13 cellular contexts compared by ENCODE assay signal in genomic region chr17:83191388-83192160, GRCh38.
DNase-seq lines count a peak whose midpoint lies in the region; ATAC-seq and TF ChIP-seq lines count a peak whose summit lies in the region.
"Had no signal": no experiment of that assay in that cellular context is flagged by ENCODE, and none has a peak within 500 bp of the region (broad histone marks: within the 10 kb centered on the region; RNA-seq: fewer than 3 reads in every experiment).

No MANE protein-coding gene starts in this region.

- H2BK120ac ChIP-seq in IMR-90 (ENCODE audit: low read depth, low read length): no peak overlapping the region

- ATAC-seq in IMR-90 (ENCODE audit: low read depth): no peak
- no peak for ATAC-seq in sciatic nerve
- ATAC-seq in GM21526 (IDR thresholded peaks at IDR 0.05; ENCODE audit: low FRiP score, unreplicated experiment): no peak
- ATAC-seq: HCT116 had no signal

- H3K27me3 ChIP-seq in ACC112 (ENCODE audit: insufficient read depth, low read length) (no peaks in the 10 kb centered on the region), IMR-90 (ENCODE audit: control insufficient read depth, insufficient read depth, low read length) (peaks cover 17% of the 10 kb centered on the region), right atrium auricular region (no peaks in the 10 kb centered on the region)
- H3K27me3 ChIP-seq: neural progenitor cell had no signal

- H4K91ac ChIP-seq in IMR-90 (ENCODE audit: insufficient read depth, low read depth, low read length): no peak overlapping the region

- H3K9ac ChIP-seq in IMR-90 (ENCODE audit: low read depth, low read length): no peak overlapping the region
- H3K9ac ChIP-seq: neural progenitor cell had no signal

- H3K4me3 ChIP-seq in ACC112 (ENCODE audit: low read depth, low read length): no peak overlapping the region
- no peak overlapping the region for H3K4me3 ChIP-seq in IMR-90 (ENCODE audit: insufficient read depth, low read depth, low read length)
- H3K4me3 ChIP-seq in right atrium auricular region: no peak overlapping the region
- H3K4me3 ChIP-seq: neural progenitor cell had no signal

- TF ChIP-seq POLR2A in IMR-90 (IDR thresholded peaks at IDR 0.05; ENCODE audit: low read depth, low read length): no peak

- no peak overlapping the region for H2BK5ac ChIP-seq in IMR-90 (ENCODE audit: low read depth, low read length, poor library complexity, severe bottlenecking)

- H3K36me3 ChIP-seq in ACC112 (ENCODE audit: insufficient read depth, low read length) (no peaks in the 10 kb centered on the region; the same call in 1 of the 2 replicates), IMR-90 (ENCODE audit: control insufficient read depth, insufficient read depth, low read length) (no peaks in the 10 kb centered on the region), right atrium auricular region (no peaks in the 10 kb centered on the region)
- H3K36me3 ChIP-seq: neural progenitor cell had no signal

- H4K20me1 ChIP-seq in IMR-90 (ENCODE audit: insufficient read depth, low read length): peaks cover 14% of the 10 kb centered on the region; the same call in 1 of the 2 replicates

- H3K23ac ChIP-seq in IMR-90 (ENCODE audit: low read depth, low read length): no peak overlapping the region

- no peak overlapping the region for H2BK15ac ChIP-seq in IMR-90 (ENCODE audit: low read depth, low read length)

- no peak overlapping the region for H3K4ac ChIP-seq in IMR-90 (ENCODE audit: low read depth, low read length)

- no peak overlapping the region for H3K18ac ChIP-seq in IMR-90 (ENCODE audit: low read depth, low read length)

- H2AK9ac ChIP-seq in IMR-90 (replicated peaks; ENCODE audit: low read depth, low read length, poor library complexity): no peak overlapping the region

- TF ChIP-seq RAD21 in IMR-90 (IDR thresholded peaks at IDR 0.05; ENCODE audit: low read length): no peak

- POLR2A ChIA-PET in IMR-90 (lab: Charles Lee; ENCODE audit: unreplicated experiment): no interaction called here

- H3K14ac ChIP-seq in IMR-90 (replicated peaks; ENCODE audit: low read depth, low read length): no peak overlapping the region

- dilution Hi-C loops in IMR-90 (cut with HindIII; ENCODE audit: low sequenced_read_pairs, unreplicated experiment): no loop called here

- TF ChIP-seq CTCF in IMR-90 (conservative IDR thresholded peaks at IDR 0.05; ENCODE audit: low read depth, low read length) (no peak), right atrium auricular region (IDR thresholded peaks at IDR 0.05) (no peak)

- DNase-seq in IMR-90 (no peak), right atrium auricular region (ENCODE audit: low spot score) (peak; percentile 56), sciatic nerve (ENCODE audit: low spot score) (peak; percentile 56), retina (no peak), dermis blood vessel endothelial cell (no peak), DMS53 (lab: John Stamatoyannopoulos, UW) (no peak)
- DNase-seq: GDM1, KBM-7, NCI-H774 had no signal

- H3K27ac ChIP-seq in ACC112 (ENCODE audit: low read depth, low read length) (0 out of 2 replicates have a peak overlapping the region, but pooled peaks have one; percentile 23), IMR-90 (ENCODE audit: insufficient read depth, low read length) (no peak overlapping the region), right atrium auricular region (no peak overlapping the region)
- H3K27ac ChIP-seq: neural progenitor cell had no signal

- H3K79me2 ChIP-seq in ACC112 (ENCODE audit: control insufficient read depth, insufficient read depth, low read length, unreplicated experiment): no peaks in the 10 kb centered on the region

- H3K9me3 ChIP-seq in IMR-90 (ENCODE audit: control insufficient read depth, insufficient read depth, low read length) (peaks cover 14% of the 10 kb centered on the region), right atrium auricular region (peaks cover 0 to 9% of the 10 kb centered on the region in 2 donors)

- H4K8ac ChIP-seq in IMR-90 (ENCODE audit: low read depth in 2 of 2, low read length in 2 of 2): no peak overlapping the region

- BruUV-seq in IMR-90 (replicated peaks; lab: Mats Ljungman, UMichigan): no TSS peak

- H3K79me1 ChIP-seq in IMR-90 (ENCODE audit: low read depth in 1 of 2, low read length in 2 of 2): no peaks in the 10 kb centered on the region; a peak in 1 of 4 replicates

- no peak overlapping the region for H4K5ac ChIP-seq in IMR-90 (ENCODE audit: low read depth, low read length)

- intact Hi-C loops in IMR-90 (cut with micrococcal nuclease): no loop called here
- intact Hi-C loops in sciatic nerve (cut with DNase I): no loop called here

- no peak overlapping the region for H3K4me2 ChIP-seq in IMR-90 (ENCODE audit: low read depth, low read length)
- H3K4me2 ChIP-seq: neural progenitor cell had no signal

- H2AFZ ChIP-seq in ACC112 (ENCODE audit: low read length, unreplicated experiment): no peak overlapping the region
- H2AFZ ChIP-seq in IMR-90 (replicated peaks; ENCODE audit: low read length, poor library complexity): peak overlapping the region; percentile 81
- H2AFZ ChIP-seq: neural progenitor cell had no signal

- H2AK5ac ChIP-seq in IMR-90 (ENCODE audit: low read depth, low read length): no peak overlapping the region; the same call in 1 of the 2 replicates

- CTCF ChIA-PET in IMR-90 (lab: Yijun Ruan, JAX): no interaction called here

- no peak overlapping the region for H3K56ac ChIP-seq in IMR-90 (ENCODE audit: extremely low read depth, insufficient read depth, low read length)

- in situ Hi-C loops in IMR-90 (cut with MboI; ENCODE audit: low sequenced_read_pairs): no loop called here

- WGBS in IMR-90 (ENCODE audit: extremely low coverage in 2 of 2, insufficient read length in 1 of 2), 2 experiments: 80% methylated on average over 1 of the region's 11 CpGs; no CpG with 5 or more reads in 1 of the 2 experiments

- no peak overlapping the region for H2BK20ac ChIP-seq in IMR-90 (ENCODE audit: low read depth, low read length)

- peaks cover 9% of the 10 kb centered on the region; the same call in 1 of the 2 replicates for H3K9me1 ChIP-seq in IMR-90 (ENCODE audit: insufficient read depth, low read length)

- H3K4me1 ChIP-seq in ACC112 (ENCODE audit: control insufficient read depth, insufficient read depth, low read length, unreplicated experiment) (peaks cover 31% of the 10 kb centered on the region), IMR-90 (ENCODE audit: control insufficient read depth, insufficient read depth, low read length) (peaks cover 23% of the 10 kb centered on the region), right atrium auricular region (peaks cover 0 to 32% of the 10 kb centered on the region in 2 donors)
- H3K4me1 ChIP-seq: neural progenitor cell had no signal

TF ChIP-seq in IMR-90, 13 proteins besides CTCF, POLR2A, EP300 and RAD21:
- TF ChIP-seq MXI1 (IDR thresholded peaks at IDR 0.05; ENCODE audit: borderline replicate concordance, low read depth, low read length): no peak
- TF ChIP-seq NFE2L2 (IDR thresholded peaks at IDR 0.05; ENCODE audit: low read depth, low read length): no peak
- TF ChIP-seq ELK1 (IDR thresholded peaks at IDR 0.05; ENCODE audit: borderline replicate concordance, low read depth, low read length): no peak
- TF ChIP-seq MAFK (IDR thresholded peaks at IDR 0.05; ENCODE audit: low read depth, low read length): no peak
- no peak for TF ChIP-seq CHD1 (IDR thresholded peaks at IDR 0.05; ENCODE audit: low read depth, low read length)
- TF ChIP-seq USF2 (IDR thresholded peaks at IDR 0.05; ENCODE audit: low read depth, low read length): no peak
- no peak for TF ChIP-seq FOS (IDR thresholded peaks at IDR 0.05; ENCODE audit: low read depth, low read length)
- no peak for TF ChIP-seq RFX5 (IDR thresholded peaks at IDR 0.05; ENCODE audit: low read depth, low read length)
- no peak for TF ChIP-seq CEBPB (IDR thresholded peaks at IDR 0.05; ENCODE audit: low read depth, low read length)
- TF ChIP-seq BHLHE40 (IDR thresholded peaks at IDR 0.05; ENCODE audit: low read depth, low read length): no peak
- TF ChIP-seq SMC3 (IDR thresholded peaks at IDR 0.05; ENCODE audit: low read depth, low read length): no peak

Comparison
In these comparisons a context has a peak if more than half of its experiments do, and no peak if none do; other contexts are left out.
1. DNase-seq: peak in right atrium auricular region (single experiment) and sciatic nerve (single experiment); none in IMR-90 (single experiment), retina (single experiment), dermis blood vessel endothelial cell (single experiment) and DMS53 (single experiment).